In genomic region chr3:155609586-155609985, GRCh38 we compare ENCODE assay signal across 25 cellular contexts.
DNase-seq lines count a peak whose midpoint lies in the region; ATAC-seq and FAIRE-seq lines count a peak whose summit lies in the region.
"Had no signal": no experiment of that assay in that cellular context is flagged by ENCODE, and none has a peak within 500 bp of the region (broad histone marks: within the 10 kb centered on the region; RNA-seq: fewer than 3 reads in every experiment).

No MANE protein-coding gene starts in this region.

- H3K9me3 ChIP-seq in small intestine (ENCODE audit: control insufficient read depth, low read depth) = no peaks in the 10 kb centered on the region
- H3K9me3 ChIP-seq: A549, Caco-2 had no signal

- no peak overlapping the region for H3K4me3 ChIP-seq in small intestine (ENCODE audit: low read depth in 1 of 2, low read length in 2 of 2)
- H3K4me3 ChIP-seq: A549; BLaER1 treated with 17β-estradiol and CSF1 and Interleukin-3, amounts not matched to agents 10 nM and 100 nM had no signal

- POLR2A ChIA-PET in T-cell (lab: Charles Lee) = no interaction called here

- peaks cover 5 to 41% (median 21%) of the 10 kb centered on the region in 3 donors for H3K9me3 Mint-ChIP-seq in T-cell

- no peak overlapping the region for H3K27ac Mint-ChIP-seq in T-cell
- H3K27ac Mint-ChIP-seq: B cell; CD4-positive, alpha-beta T cell; CD8-positive, alpha-beta T cell had no signal

- no peak for ATAC-seq in T-cell (replicated peaks in 1 of 4)
- ATAC-seq: A549; CD8-positive, alpha-beta T cell had no signal

- no peak overlapping the region for H3K27ac ChIP-seq in small intestine (ENCODE audit: low read depth in 1 of 2, low read length in 1 of 2)
- H3K27ac ChIP-seq: A549; BLaER1 treated with 17β-estradiol and CSF1 and Interleukin-3, amounts not matched to agents 10 nM and 100 nM; C4-2B had no signal

- DNase-seq in small intestine (no peak), D341Med (ENCODE audit: low spot score) (no peak), T-cell (no peak), SKM-1 (lab: John Stamatoyannopoulos, UW; ENCODE audit: unreplicated experiment) (no peak)
- DNase-seq: 8988T; AML-193; Caco-2; Calu3; CD4-positive, alpha-beta T cell; CD8-positive, alpha-beta T cell; DMS 273 treated with DMSO at 0.1 percent for 48 hours; DMS153; DMS53; DMS79; DND-41; EL; GF-D8 had no signal

- no peaks in the 10 kb centered on the region for H3K36me3 Mint-ChIP-seq in T-cell
- H3K36me3 Mint-ChIP-seq: CD8-positive, alpha-beta T cell had no signal

- peaks cover 0 to 3% of the 10 kb centered on the region in 2 donors for H3K4me1 ChIP-seq in small intestine (ENCODE audit: control insufficient read depth in 2 of 2, insufficient read depth in 1 of 2, low read depth in 1 of 2, low read length in 1 of 2)
- H3K4me1 ChIP-seq: A549; BLaER1 treated with 17β-estradiol and CSF1 and Interleukin-3, amounts not matched to agents 10 nM and 100 nM; Caco-2 had no signal

- peaks cover 0 to 2% of the 10 kb centered on the region in 2 donors for H3K27me3 ChIP-seq in small intestine (ENCODE audit: control insufficient read depth in 2 of 2, insufficient read depth in 2 of 2, low read length in 2 of 2)
- H3K27me3 ChIP-seq: BLaER1 treated with 17β-estradiol and CSF1 and Interleukin-3, amounts not matched to agents 10 nM and 100 nM had no signal

- CTCF ChIA-PET in T-cell (lab: Charles Lee) = no interaction called here

- peaks cover 0 to 10% of the 10 kb centered on the region in 2 donors for H3K27me3 Mint-ChIP-seq in T-cell
- H3K27me3 Mint-ChIP-seq: CD4-positive, alpha-beta T cell had no signal

- peak; percentile 47 for FAIRE-seq in G401.6 (lab: Jason Lieb, UNC)
- FAIRE-seq in endometrium (lab: Jason Lieb, UNC) = peak; percentile 15
- peak; percentile 26 for FAIRE-seq in small intestine (lab: Jason Lieb, UNC)
- FAIRE-seq: A549, GM12891, GM19239 had no signal

- peaks cover 0 to 6% (median 0%) of the 10 kb centered on the region in 3 donors for H3K4me1 Mint-ChIP-seq in T-cell
- H3K4me1 Mint-ChIP-seq: B cell had no signal

- H3K4me3 Mint-ChIP-seq in T-cell = no peak overlapping the region
- H3K4me3 Mint-ChIP-seq: B cell; CD4-positive, alpha-beta T cell; CD8-positive, alpha-beta T cell had no signal

- no peaks in the 10 kb centered on the region for H3K36me3 ChIP-seq in small intestine (ENCODE audit: control insufficient read depth in 2 of 2, insufficient read depth in 2 of 2, low read length in 2 of 2)
- H3K36me3 ChIP-seq: BLaER1 treated with 17β-estradiol and CSF1 and Interleukin-3, amounts not matched to agents 10 nM and 100 nM had no signal
